1 cellular context compared by ENCODE assay signal in genomic region chr15:41961014-41961518, GRCh38.
TF ChIP-seq lines count a peak whose summit lies in the region.

No MANE protein-coding gene starts in this region.

TF ChIP-seq in HepG2, 621 proteins besides CTCF, POLR2A, EP300 and RAD21 (continued from another document):
- TF ChIP-seq HMG20A (CRISPR knock-in tag; IDR thresholded peaks at IDR 0.05; ENCODE audit: borderline replicate concordance) (peak; percentile 13; the same call in 1 of the 2 replicates), CEBPG (CRISPR knock-in tag; IDR thresholded peaks at IDR 0.05) (peak; percentile 6; the same call in 1 of the 2 replicates), JUND (CRISPR knock-in tag; IDR thresholded peaks at IDR 0.05) (peak; percentile 78), ATF1 (CRISPR knock-in tag; IDR thresholded peaks at IDR 0.05) (0 out of 2 replicates have a peak, but pooled peaks have one; percentile 22), RXRB (CRISPR knock-in tag; IDR thresholded peaks at IDR 0.05; ENCODE audit: borderline replicate concordance) (peak; percentile 76), ZNF503 (CRISPR knock-in tag; IDR thresholded peaks at IDR 0.05) (0 out of 2 replicates have a peak, but pooled peaks have one; percentile 31), SOX6 (IDR thresholded peaks at IDR 0.05) (no peak), SOX6 (CRISPR knock-in tag; IDR thresholded peaks at IDR 0.05) (peak; percentile 28; the same call in 1 of the 2 replicates), ZNF251 (CRISPR knock-in tag; IDR thresholded peaks at IDR 0.05) (no peak), PAXIP1 (CRISPR knock-in tag; conservative IDR thresholded peaks at IDR 0.05) (peak; percentile 61), FOSL2 (CRISPR knock-in tag; IDR thresholded peaks at IDR 0.05) (peak; percentile 49; the same call in 1 of the 2 replicates), SMARCE1 (IDR thresholded peaks at IDR 0.05; ENCODE audit: borderline replicate concordance) (no peak), ZKSCAN1 (IDR thresholded peaks at IDR 0.05; ENCODE audit: low read length) (peak; percentile 83), HOXA3 (CRISPR knock-in tag; IDR thresholded peaks at IDR 0.05) (peak; percentile 23; the same call in 1 of the 2 replicates), TEAD3 (CRISPR knock-in tag; optimal IDR thresholded peaks at IDR 0.05; ENCODE audit: borderline replicate concordance) (peak; percentile 27), SP1 (IDR thresholded peaks at IDR 0.05) (no peak), SP1 (CRISPR knock-in tag; IDR thresholded peaks at IDR 0.05) (no peak), HNF1B (CRISPR knock-in tag; IDR thresholded peaks at IDR 0.05) (0 out of 2 replicates have a peak, but pooled peaks have one; percentile 49), ZSCAN29 (CRISPR knock-in tag; conservative IDR thresholded peaks at IDR 0.05) (0 out of 2 replicates have a peak, but pooled peaks have one; percentile 51), CENPBD1 (CRISPR knock-in tag; IDR thresholded peaks at IDR 0.05; ENCODE audit: borderline replicate concordance, low read depth) (no peak), FOXC1 (CRISPR knock-in tag; IDR thresholded peaks at IDR 0.05; ENCODE audit: borderline replicate concordance) (no peak), ZNF142 (CRISPR knock-in tag; IDR thresholded peaks at IDR 0.05) (no peak), SIX1 (CRISPR knock-in tag; IDR thresholded peaks at IDR 0.05; ENCODE audit: borderline replicate concordance) (0 out of 2 replicates have a peak, but pooled peaks have one; percentile 13), CREB1 (IDR thresholded peaks at IDR 0.05) (no peak), CREB1 (CRISPR knock-in tag; IDR thresholded peaks at IDR 0.05) (peak; percentile 50), HIVEP1 (CRISPR knock-in tag; IDR thresholded peaks at IDR 0.05) (no peak), ZNF296 (CRISPR knock-in tag; conservative IDR thresholded peaks at IDR 0.05) (no peak), ZNF18 (CRISPR knock-in tag; IDR thresholded peaks at IDR 0.05; ENCODE audit: insufficient replicate concordance) (no peak), SOX5 (CRISPR knock-in tag; IDR thresholded peaks at IDR 0.05; ENCODE audit: borderline replicate concordance) (peak; percentile 16; the same call in 1 of the 2 replicates), CREM (IDR thresholded peaks at IDR 0.05) (peak; percentile 40; the same call in 1 of the 2 replicates), CREM (CRISPR knock-in tag; IDR thresholded peaks at IDR 0.05) (no peak), ZNF703 (CRISPR knock-in tag; IDR thresholded peaks at IDR 0.05; ENCODE audit: borderline replicate concordance) (no peak), FOXA1 (IDR thresholded peaks at IDR 0.05) (no peak), FOXA1 (CRISPR knock-in tag; IDR thresholded peaks at IDR 0.05) (peak; percentile 54; the same call in 1 of the 2 replicates)
